Comparison of ENCODE assay signal across 8 cellular contexts in genomic region chr4:1628892-1629703, GRCh38. TPM values are rescaled to one million over a fixed set of nuclear protein-coding genes. Genes with fewer than 3 reads are reported as not detected.
DNase-seq lines count a peak whose midpoint lies in the region; FAIRE-seq and TF ChIP-seq lines count a peak whose summit lies in the region.

No MANE protein-coding gene starts in this region.

- H3K4me3 Mint-ChIP-seq in CD8-positive, alpha-beta memory T cell = no peak overlapping the region
- no peak overlapping the region for H3K4me3 Mint-ChIP-seq in activated T-helper 1 cell treated with anti-CD3 and anti-CD28 coated beads, Interleukin-12 subunit alpha, Interleukin-12 subunit beta, Interleukin-2, Interleukin-4 antibody, amounts not matched to agents 30 ng/mL and 10 ng/mL and 1 ng/mL, durations not matched to agents 14 hours and 24 hours and 36 hours

- H3K9me3 Mint-ChIP-seq in CD8-positive, alpha-beta memory T cell = no peaks in the 10 kb centered on the region
- no peaks in the 10 kb centered on the region for H3K9me3 Mint-ChIP-seq in activated T-helper 1 cell treated with anti-CD3 and anti-CD28 coated beads, Interleukin-12 subunit alpha, Interleukin-12 subunit beta, Interleukin-2, Interleukin-4 antibody, amounts not matched to agents 30 ng/mL and 10 ng/mL and 1 ng/mL, durations not matched to agents 14 hours and 24 hours and 36 hours

- TF ChIP-seq CTCF in ovary (IDR thresholded peaks at IDR 0.05) (peak; percentile 88 to 90 (median 89)), transverse colon (IDR thresholded peaks at IDR 0.05) (peak; percentile 90 to 99 (median 98))

- no peaks in the 10 kb centered on the region for H3K4me1 ChIP-seq in CD8-positive, alpha-beta memory T cell (ENCODE audit: insufficient read depth, low read length)
- H3K4me1 ChIP-seq in ovary (ENCODE audit: insufficient read depth) (no peaks in the 10 kb centered on the region), transverse colon (no peaks in the 10 kb centered on the region)

- H3K36me3 ChIP-seq in CD8-positive, alpha-beta memory T cell (ENCODE audit: insufficient read depth, low read length) = no peaks in the 10 kb centered on the region
- H3K36me3 ChIP-seq in ovary = no peaks in the 10 kb centered on the region
- no peaks in the 10 kb centered on the region for H3K36me3 ChIP-seq in transverse colon

- H3K27ac Mint-ChIP-seq in CD8-positive, alpha-beta memory T cell = no peak overlapping the region
- no peak overlapping the region for H3K27ac Mint-ChIP-seq in activated T-helper 1 cell treated with anti-CD3 and anti-CD28 coated beads, Interleukin-12 subunit alpha, Interleukin-12 subunit beta, Interleukin-2, Interleukin-4 antibody, amounts not matched to agents 30 ng/mL and 10 ng/mL and 1 ng/mL, durations not matched to agents 14 hours and 24 hours and 36 hours

- POLR2A ChIA-PET in CD8-positive, alpha-beta memory T cell (lab: Charles Lee) = interaction anchor here (1.1 kb wide), 1 partner anchor 24 kb away, joined by 3 read pairs; no protein-coding TSS in a partner anchor
- POLR2A ChIA-PET in HEK293T (lab: Yijun Ruan, JAX) = no interaction called here

- TF ChIP-seq EP300 in ovary (IDR thresholded peaks at IDR 0.05) (no peak), transverse colon (IDR thresholded peaks at IDR 0.05; ENCODE audit: low read depth) (no peak)

- in situ Hi-C loops in transverse colon (cut with MboI; ENCODE audit: low pct_ligation_motif_present in 1 of 4, low pct_unique_long_range_greater_than_20kb in 1 of 4, low sequenced_read_pairs in 3 of 4) = loop anchor here in 1 of 4 donors (25.0 kb wide), 1 partner anchor 267 kb away; no protein-coding TSS in a partner anchor

- DNase-seq in CD8-positive, alpha-beta memory T cell = peak; percentile 58 to 76 (median 61)
- peak; percentile 92 for DNase-seq in HEK293T (ENCODE audit: extremely low spot score)
- peak; percentile 20 for DNase-seq in RCC 7860 (ENCODE audit: low spot score)
- peak; percentile 35 for DNase-seq in activated T-helper 1 cell treated with anti-CD3 and anti-CD28 coated beads, Interleukin-12 subunit alpha, Interleukin-12 subunit beta, Interleukin-2, Interleukin-4 antibody, amounts not matched to agents 30 ng/mL and 10 ng/mL and 1 ng/mL, durations not matched to agents 14 hours and 24 hours and 36 hours (ENCODE audit: low spot score)
- DNase-seq in frontal cortex (ENCODE audit: low spot score in 2 of 2) = peak; percentile 78 to 86
- DNase-seq in ovary = peak; percentile 50 to 79 (median 71)
- DNase-seq in transverse colon = peak; percentile 65
- no peak for DNase-seq in NCI-H1048 (lab: John Stamatoyannopoulos, UW)

- peaks cover 3 to 6% of the 10 kb centered on the region in 2 donors for H3K27me3 Mint-ChIP-seq in CD8-positive, alpha-beta memory T cell
- no peaks in the 10 kb centered on the region for H3K27me3 Mint-ChIP-seq in activated T-helper 1 cell treated with anti-CD3 and anti-CD28 coated beads, Interleukin-12 subunit alpha, Interleukin-12 subunit beta, Interleukin-2, Interleukin-4 antibody, amounts not matched to agents 30 ng/mL and 10 ng/mL and 1 ng/mL, durations not matched to agents 14 hours and 24 hours and 36 hours (ENCODE audit: insufficient read depth)

- no peaks in the 10 kb centered on the region for H3K9me3 ChIP-seq in CD8-positive, alpha-beta memory T cell (ENCODE audit: low read length)
- no peaks in the 10 kb centered on the region for H3K9me3 ChIP-seq in ovary
- H3K9me3 ChIP-seq in transverse colon = no peaks in the 10 kb centered on the region

- no peaks in the 10 kb centered on the region for H3K36me3 Mint-ChIP-seq in CD8-positive, alpha-beta memory T cell
- H3K36me3 Mint-ChIP-seq in activated T-helper 1 cell treated with anti-CD3 and anti-CD28 coated beads, Interleukin-12 subunit alpha, Interleukin-12 subunit beta, Interleukin-2, Interleukin-4 antibody, amounts not matched to agents 30 ng/mL and 10 ng/mL and 1 ng/mL, durations not matched to agents 14 hours and 24 hours and 36 hours (ENCODE audit: low read depth) = no peaks in the 10 kb centered on the region

- no peak overlapping the region for H3K4me3 ChIP-seq in CD8-positive, alpha-beta memory T cell (ENCODE audit: low read length)
- no peak overlapping the region for H3K4me3 ChIP-seq in ovary
- H3K4me3 ChIP-seq in transverse colon = no peak overlapping the region

- TF ChIP-seq POLR2A in ovary (IDR thresholded peaks at IDR 0.05) (no peak), transverse colon (IDR thresholded peaks at IDR 0.05) (no peak)

- H3K27me3 ChIP-seq in CD8-positive, alpha-beta memory T cell (ENCODE audit: insufficient read depth, low read length, poor library complexity, severe bottlenecking) = no peaks in the 10 kb centered on the region
- H3K27me3 ChIP-seq in ovary (no peaks in the 10 kb centered on the region), transverse colon (peaks cover 4% of the 10 kb centered on the region)

- intact Hi-C loops in activated T-helper 1 cell treated with anti-CD3 and anti-CD28 coated beads, Interleukin-12 subunit alpha, Interleukin-12 subunit beta, Interleukin-2, Interleukin-4 antibody, amounts not matched to agents 30 ng/mL and 10 ng/mL and 1 ng/mL, durations not matched to agents 14 hours and 24 hours and 36 hours (cut with micrococcal nuclease) = loop anchor here (2.0 to 5.0 kb wide), 2 partner anchors 98 to 276 kb away; no protein-coding TSS in a partner anchor
- intact Hi-C loops in ovary (cut with DNase I) (loop anchor here in 2 of 4 donors (2.0 to 5.0 kb wide), 2 partner anchors 272 kb away; no protein-coding TSS in a partner anchor), transverse colon (cut with DNase I; ENCODE audit: low total_unique reads) (loop anchor here (5.0 kb wide), 1 partner anchor 272 kb away; no protein-coding TSS in a partner anchor)

- 33 to 52% (median 36%) methylated on average over 16 to 25 of the region's 25 CpGs for WGBS in ovary, 3 donors
- 37% methylated on average over 22 of the region's 25 CpGs; no CpG with 5 or more reads in 1 of the 2 donors for WGBS in transverse colon (ENCODE audit: low coverage in 1 of 2), 2 donors

- H3K4me1 Mint-ChIP-seq in CD8-positive, alpha-beta memory T cell = no peaks in the 10 kb centered on the region
- H3K4me1 Mint-ChIP-seq in activated T-helper 1 cell treated with anti-CD3 and anti-CD28 coated beads, Interleukin-12 subunit alpha, Interleukin-12 subunit beta, Interleukin-2, Interleukin-4 antibody, amounts not matched to agents 30 ng/mL and 10 ng/mL and 1 ng/mL, durations not matched to agents 14 hours and 24 hours and 36 hours (ENCODE audit: low read depth) = no peaks in the 10 kb centered on the region

- CTCF ChIA-PET in CD8-positive, alpha-beta memory T cell (lab: Charles Lee) = interaction anchor here (0.6 to 2.1 kb wide), 24 partner anchors 10 to 619 kb away, joined by 3 to 18 read pairs (median 4); no protein-coding TSS in a partner anchor
- CTCF ChIA-PET in HEK293T (lab: Yijun Ruan, JAX) = interaction anchor here (0.6 to 1.5 kb wide), 8 partner anchors 9 to 273 kb away, joined by 3 to 5 read pairs (median 4); no protein-coding TSS in a partner anchor

- no peak for FAIRE-seq in RCC 7860 (lab: Jason Lieb, UNC)
- FAIRE-seq in frontal cortex (lab: Jason Lieb, UNC) = no peak

- H3K27ac ChIP-seq in CD8-positive, alpha-beta memory T cell (ENCODE audit: low read depth, low read length) = no peak overlapping the region
- H3K27ac ChIP-seq in ovary (no peak overlapping the region), transverse colon (no peak overlapping the region)

TF ChIP-seq in HEK293T, 16 proteins besides CTCF, POLR2A, EP300 and RAD21:
- TF ChIP-seq FOXM1 (IDR thresholded peaks at IDR 0.05; ENCODE audit: borderline replicate concordance) (no peak), BHLHE40 (IDR thresholded peaks at IDR 0.05; ENCODE audit: borderline replicate concordance) (no peak), ZNF384 (IDR thresholded peaks at IDR 0.05) (no peak), NFRKB (IDR thresholded peaks at IDR 0.05) (no peak), FOXK2 (IDR thresholded peaks at IDR 0.05) (no peak), SUZ12 (IDR thresholded peaks at IDR 0.05) (no peak)

RNA-seq across cellular contexts. Expression of gene FAM53A, which starts 55.0 kb away (rescaled TPM):
- total RNA-seq in CD8-positive, alpha-beta memory T cell = 1 to 10 TPM in 1 of 2 experiments, under 1 TPM in 1; 0.82 to 1.9 TPM
- polyA plus RNA-seq in CD8-positive, alpha-beta memory T cell = 1.5 TPM
- 2.5 and 5.5 TPM in 2 replicates for total RNA-seq in activated T-helper 1 cell treated with anti-CD3 and anti-CD28 coated beads, Interleukin-12 subunit alpha, Interleukin-12 subunit beta, Interleukin-2, Interleukin-4 antibody, amounts not matched to agents 30 ng/mL and 10 ng/mL and 1 ng/mL, durations not matched to agents 14 hours and 24 hours and 36 hours
- total RNA-seq in frontal cortex (0.82 TPM), ovary (1 to 10 TPM; 1.7 to 5.1 (median 2.4) TPM), transverse colon (10 to 100 TPM in 1 of 4 donors, 1 to 10 TPM in 3; 1.4 to 32.9 (median 2.7) TPM)
- 1 to 10 TPM in 1 of 2 donors, under 1 TPM in 1; 0.32 to 4.3 TPM for polyA plus RNA-seq in ovary
